1 cellular context compared by ENCODE assay signal in genomic region chr1:156608981-156609380, GRCh38.
TF ChIP-seq lines count a peak whose summit lies in the region.

No MANE protein-coding gene starts in this region.

TF ChIP-seq in A549, 52 proteins besides CTCF, POLR2A, EP300 and RAD21:
- TF ChIP-seq SMC3 (IDR thresholded peaks at IDR 0.05) = peak; percentile 67
- no peak for TF ChIP-seq TFCP2L1 (CRISPR knock-in tag; IDR thresholded peaks at IDR 0.05)
- TF ChIP-seq GATA3 (IDR thresholded peaks at IDR 0.05; ENCODE audit: borderline replicate concordance) = no peak
